1 cellular context compared by ENCODE assay signal in genomic region chr3:9809239-9809614, GRCh38.
TF ChIP-seq lines count a peak whose summit lies in the region.

No MANE protein-coding gene starts in this region.

TF ChIP-seq in GM12878, 131 proteins besides CTCF, POLR2A, EP300 and RAD21:
- 0 out of 2 replicates have a peak, but pooled peaks have one; percentile 15 for TF ChIP-seq ATF7 (IDR thresholded peaks at IDR 0.05; ENCODE audit: low read depth)
- peak; percentile 21; the same call in 1 of the 2 replicates for TF ChIP-seq HDGF (IDR thresholded peaks at IDR 0.05)
- TF ChIP-seq SREBF1 (IDR thresholded peaks at IDR 0.05; ENCODE audit: low read length) = no peak
- TF ChIP-seq TCF12 (IDR thresholded peaks at IDR 0.05; ENCODE audit: low read depth, low read length) = no peak
- peak; percentile 74 for TF ChIP-seq MLLT1 (IDR thresholded peaks at IDR 0.05)
- TF ChIP-seq RELB (IDR thresholded peaks at IDR 0.05; ENCODE audit: low read depth) = peak; percentile 30; the same call in 1 of the 2 replicates
- no peak for TF ChIP-seq RAD51 (IDR thresholded peaks at IDR 0.05)
- no peak for TF ChIP-seq SUPT20H (IDR thresholded peaks at IDR 0.05; ENCODE audit: borderline replicate concordance, control insufficient read depth, low read depth, low read length)
- peak in 1 of 2 experiments; percentile 58; a peak in 2 of 4 replicates for TF ChIP-seq IKZF2 (IDR thresholded peaks at IDR 0.05)
- TF ChIP-seq NBN (IDR thresholded peaks at IDR 0.05) = peak; percentile 61; the same call in 1 of the 2 replicates
- TF ChIP-seq SMAD1 (IDR thresholded peaks at IDR 0.05; ENCODE audit: low read depth, partially characterized antibody) = no peak
- TF ChIP-seq ELK1 (IDR thresholded peaks at IDR 0.05; ENCODE audit: low read depth, low read length) = no peak
